ENCODE assay signal across 1 cellular context in genomic region chr9:137195525-137196220, GRCh38.
A peak's percentile ranks its signal among the peaks of the same experiment; 100 is the strongest.
TF ChIP-seq lines count a peak whose summit lies in the region.

No MANE protein-coding gene starts in this region.

TF ChIP-seq in HEK293, 187 proteins besides CTCF, POLR2A, EP300 and RAD21 (continued from another document):
- no peak for TF ChIP-seq ATF2 (tag by site-specific recombination; IDR thresholded peaks at IDR 0.05; ENCODE audit: low read depth)
- no peak for TF ChIP-seq ZNF280D (tag by site-specific recombination; IDR thresholded peaks at IDR 0.05)
- TF ChIP-seq SCRT2 (tag by site-specific recombination; IDR thresholded peaks at IDR 0.05) = peak; percentile 74
- no peak for TF ChIP-seq PBX3 (CRISPR knock-in tag; IDR thresholded peaks at IDR 0.05)
- no peak for TF ChIP-seq ZNF133 (tag by site-specific recombination; IDR thresholded peaks at IDR 0.05)
- TF ChIP-seq ZNF202 (tag by site-specific recombination; IDR thresholded peaks at IDR 0.05; ENCODE audit: borderline replicate concordance) = no peak
- TF ChIP-seq ZNF223 (tag by site-specific recombination; IDR thresholded peaks at IDR 0.05) = no peak
- no peak for TF ChIP-seq ZNF76 (tag by site-specific recombination; IDR thresholded peaks at IDR 0.05; ENCODE audit: borderline replicate concordance, low read depth)
- peak; percentile 86; the same call in 1 of the 2 replicates for TF ChIP-seq ZNF423 (tag by site-specific recombination; IDR thresholded peaks at IDR 0.05)
- peak; percentile 51; the same call in 1 of the 2 replicates for TF ChIP-seq KLF7 (tag by site-specific recombination; IDR thresholded peaks at IDR 0.05; ENCODE audit: borderline replicate concordance)
- TF ChIP-seq ZNF155 (tag by site-specific recombination; IDR thresholded peaks at IDR 0.05) = no peak
- TF ChIP-seq ELK4 (IDR thresholded peaks at IDR 0.05; ENCODE audit: borderline replicate concordance, low read depth, low read length) = no peak
- TF ChIP-seq ZNF610 (tag by site-specific recombination; IDR thresholded peaks at IDR 0.05; ENCODE audit: borderline replicate concordance) = no peak
- peak; percentile 35; the same call in 1 of the 2 replicates for TF ChIP-seq EGR2 (tag by site-specific recombination; IDR thresholded peaks at IDR 0.05; ENCODE audit: low read depth)
- no peak for TF ChIP-seq ZNF555 (tag by site-specific recombination; conservative IDR thresholded peaks at IDR 0.05)
- no peak for TF ChIP-seq ZNF544 (tag by site-specific recombination; IDR thresholded peaks at IDR 0.05)
- TF ChIP-seq ZNF692 (tag by site-specific recombination; IDR thresholded peaks at IDR 0.05) = no peak
- TF ChIP-seq MEIS1 (CRISPR knock-in tag; IDR thresholded peaks at IDR 0.05; ENCODE audit: borderline replicate concordance) = no peak
- TF ChIP-seq ZNF174 (tag by site-specific recombination; IDR thresholded peaks at IDR 0.05) = no peak
- TF ChIP-seq ZNF791 (tag by site-specific recombination; IDR thresholded peaks at IDR 0.05) = no peak
- TF ChIP-seq ZSCAN5A (tag by site-specific recombination; IDR thresholded peaks at IDR 0.05) = no peak
- TF ChIP-seq KLF8 (tag by site-specific recombination; IDR thresholded peaks at IDR 0.05) = peak; percentile 59; the same call in 1 of the 2 replicates
- TF ChIP-seq ZNF843 (tag by site-specific recombination; IDR thresholded peaks at IDR 0.05) = no peak
- TF ChIP-seq BCL11A (tag by site-specific recombination; IDR thresholded peaks at IDR 0.05; ENCODE audit: low read depth) = 0 out of 2 replicates have a peak, but pooled peaks have one; percentile 25
- TF ChIP-seq ZIC2 (tag by site-specific recombination; IDR thresholded peaks at IDR 0.05) = peak; percentile 77
- TF ChIP-seq ZNF624 (tag by site-specific recombination; IDR thresholded peaks at IDR 0.05) = no peak
- TF ChIP-seq YY2 (tag by site-specific recombination; IDR thresholded peaks at IDR 0.05) = no peak
- no peak for TF ChIP-seq GFI1B (tag by site-specific recombination; IDR thresholded peaks at IDR 0.05)
- no peak for TF ChIP-seq SP3 (tag by site-specific recombination; IDR thresholded peaks at IDR 0.05)
- no peak for TF ChIP-seq ZNF341 (tag by site-specific recombination; IDR thresholded peaks at IDR 0.05; ENCODE audit: low read depth)
- TF ChIP-seq ZNF146 (tag by site-specific recombination; IDR thresholded peaks at IDR 0.05) = no peak
- TF ChIP-seq SCRT1 (tag by site-specific recombination; IDR thresholded peaks at IDR 0.05; ENCODE audit: borderline replicate concordance) = 0 out of 2 replicates have a peak, but pooled peaks have one; percentile 22
- TF ChIP-seq HOXD13 (CRISPR knock-in tag; IDR thresholded peaks at IDR 0.05; ENCODE audit: borderline replicate concordance) = no peak
- peak; percentile 45 for TF ChIP-seq GLIS1 (tag by site-specific recombination; IDR thresholded peaks at IDR 0.05)
- no peak for TF ChIP-seq ZNF138 (tag by site-specific recombination; IDR thresholded peaks at IDR 0.05; ENCODE audit: borderline replicate concordance)
- TF ChIP-seq ZNF600 (tag by site-specific recombination; IDR thresholded peaks at IDR 0.05) = no peak
- TF ChIP-seq ZNF23 (tag by site-specific recombination; IDR thresholded peaks at IDR 0.05; ENCODE audit: borderline replicate concordance) = no peak
- TF ChIP-seq ZNF530 (tag by site-specific recombination; IDR thresholded peaks at IDR 0.05; ENCODE audit: low read depth) = no peak
- no peak for TF ChIP-seq ZNF768 (tag by site-specific recombination; IDR thresholded peaks at IDR 0.05)
- no peak for TF ChIP-seq ZNF837 (tag by site-specific recombination; IDR thresholded peaks at IDR 0.05)
- TF ChIP-seq ZNF529 (tag by site-specific recombination; IDR thresholded peaks at IDR 0.05; ENCODE audit: insufficient replicate concordance) = no peak
- no peak for TF ChIP-seq ZNF19 (tag by site-specific recombination; IDR thresholded peaks at IDR 0.05; ENCODE audit: low read depth)
- no peak for TF ChIP-seq ZNF48 (tag by site-specific recombination; IDR thresholded peaks at IDR 0.05)
- peak; percentile 50 for TF ChIP-seq ZBTB7A (tag by site-specific recombination; IDR thresholded peaks at IDR 0.05; ENCODE audit: low read depth)
- TF ChIP-seq ZBTB21 (tag by site-specific recombination; IDR thresholded peaks at IDR 0.05) = no peak
- no peak for TF ChIP-seq ZNF596 (tag by site-specific recombination; IDR thresholded peaks at IDR 0.05)
- TF ChIP-seq ZNF248 (tag by site-specific recombination; IDR thresholded peaks at IDR 0.05) = no peak
- no peak for TF ChIP-seq PRDM1 (tag by site-specific recombination; IDR thresholded peaks at IDR 0.05)
- TF ChIP-seq ZFP69B (tag by site-specific recombination; IDR thresholded peaks at IDR 0.05) = no peak
- TF ChIP-seq BCL11B (tag by site-specific recombination; IDR thresholded peaks at IDR 0.05; ENCODE audit: low read depth) = peak; percentile 66; the same call in 1 of the 2 replicates
- no peak for TF ChIP-seq MYNN (tag by site-specific recombination; IDR thresholded peaks at IDR 0.05; ENCODE audit: borderline replicate concordance)
- TF ChIP-seq ZNF416 (tag by site-specific recombination; IDR thresholded peaks at IDR 0.05) = no peak
- no peak for TF ChIP-seq TSHZ1 (tag by site-specific recombination; IDR thresholded peaks at IDR 0.05; ENCODE audit: borderline replicate concordance)
- no peak for TF ChIP-seq ZNF350 (tag by site-specific recombination; IDR thresholded peaks at IDR 0.05)
- TF ChIP-seq ZNF10 (tag by site-specific recombination; IDR thresholded peaks at IDR 0.05) = no peak
- peak; percentile 64 for TF ChIP-seq PATZ1 (tag by site-specific recombination; IDR thresholded peaks at IDR 0.05)
- TF ChIP-seq ZNF777 (tag by site-specific recombination; IDR thresholded peaks at IDR 0.05; ENCODE audit: borderline replicate concordance) = no peak
